ENCODE assay signal across 12 cellular contexts in the genomic region with DNA sequence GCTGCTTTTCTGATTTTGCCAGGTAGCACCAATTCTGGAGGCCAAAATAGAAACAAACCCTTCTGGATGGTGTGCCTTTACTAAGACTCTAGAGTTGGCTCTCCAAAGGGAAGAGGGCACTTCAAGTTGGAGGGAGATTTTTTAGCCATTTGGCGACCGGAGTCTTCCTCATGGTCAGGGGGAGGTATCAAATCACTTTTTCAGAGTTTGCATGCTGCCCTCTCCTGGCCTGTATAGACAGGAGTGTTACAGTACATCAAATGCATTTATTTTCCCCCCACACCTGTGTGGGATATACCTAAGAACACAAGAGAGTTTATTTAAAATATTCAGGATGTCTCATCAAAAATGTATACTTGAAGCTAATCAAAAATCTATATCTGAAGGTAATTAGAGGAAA. TPM values are rescaled to one million over a fixed set of nuclear protein-coding genes. Genes with fewer than 3 reads are reported as not detected.
DNase-seq lines count a peak whose midpoint lies in the region; ATAC-seq and TF ChIP-seq lines count a peak whose summit lies in the region.
"Had no signal": no experiment of that assay in that cellular context is flagged by ENCODE, and none has a peak within 500 bp of the region (broad histone marks: within the 10 kb centered on the region; RNA-seq: fewer than 3 reads in every experiment).

No MANE protein-coding gene starts in this region.

- H3K79me2 ChIP-seq in fibroblast of lung (ENCODE audit: control insufficient read depth, insufficient read depth, low read length) = peaks cover 12% of the 10 kb centered on the region

- no peaks in the 10 kb centered on the region for H3K27me3 ChIP-seq in fibroblast of lung (ENCODE audit: control insufficient read depth, insufficient read depth, low read length)
- no peaks in the 10 kb centered on the region for H3K27me3 ChIP-seq in thyroid gland

- H3K4me3 ChIP-seq in fibroblast of lung (replicated peaks in 1 of 4; ENCODE audit: control extremely low read depth in 1 of 4, insufficient read depth in 1 of 4, low read depth in 3 of 4, low read length in 4 of 4) = no peak overlapping the region
- no peak overlapping the region for H3K4me3 ChIP-seq in thyroid gland (replicated peaks in 1 of 3)

- H2AFZ ChIP-seq in fibroblast of lung (ENCODE audit: low read length) = no peak overlapping the region

- TF ChIP-seq POLR2A in thyroid gland (IDR thresholded peaks at IDR 0.05) = no peak

- H3K4me1 ChIP-seq in fibroblast of lung (ENCODE audit: control insufficient read depth, extremely low read depth, insufficient read depth, low read length) (no peaks in the 10 kb centered on the region), thyroid gland (no peaks in the 10 kb centered on the region)

- peak; percentile 19 to 40 for TF ChIP-seq CTCF in fibroblast of lung (conservative IDR thresholded peaks at IDR 0.05 in 1 of 2, IDR thresholded peaks at IDR 0.05 in 1 of 2; ENCODE audit: low read depth in 1 of 2, low read length in 2 of 2)
- TF ChIP-seq CTCF in thyroid gland (IDR thresholded peaks at IDR 0.05) = peak in 4 of 6 experiments; percentile 24 to 58 (median 47)

- H3K36me3 ChIP-seq in fibroblast of lung (ENCODE audit: control insufficient read depth, insufficient read depth, low read length) = no peaks in the 10 kb centered on the region
- H3K36me3 ChIP-seq in thyroid gland = no peaks in the 10 kb centered on the region

- 6 to 13% methylated on average over 2 of the region's 2 CpGs for WGBS in thyroid gland, 2 donors

- H3K9ac ChIP-seq in fibroblast of lung (ENCODE audit: insufficient read depth, low read length) = no peak overlapping the region

- DNase-seq in NK-92 treated with Interleukin-12 subunit alpha and Interleukin-12 subunit beta, amount 100 ng/mL, for 24 hours (lab: John Stamatoyannopoulos, UW) = peak; percentile 19
- DNase-seq in NK-92 (lab: John Stamatoyannopoulos, UW; ENCODE audit: unreplicated experiment) (no peak), NCI-H82 treated with DMSO at 0.1 percent for 48 hours (lab: John Stamatoyannopoulos, UW; ENCODE audit: unreplicated experiment) (peak; percentile 50), fibroblast of lung (ENCODE audit: low read depth in 2 of 2) (no peak), thyroid gland (peak; percentile 31 to 38), COLO829 (ENCODE audit: low spot score) (no peak)
- DNase-seq: activated CD4-positive, alpha-beta memory T cell treated with anti-CD3 and anti-CD28 coated beads, Interleukin-2, amount 10 ng/mL, durations not matched to agents 7 days and 5 days; islet precursor cell; stimulated activated naive CD8-positive, alpha-beta T cell treated with anti-CD3 and anti-CD28 coated beads, Interleukin-15, Interleukin-2, amounts not matched to agents 100 U/mL and 50 U/mL, for 24 hours had no signal

- intact Hi-C loops in thyroid gland (cut with DNase I) = no loop called here

- H3K27ac ChIP-seq in fibroblast of lung (ENCODE audit: insufficient read depth, low read length) = no peak overlapping the region
- H3K27ac ChIP-seq in thyroid gland = no peak overlapping the region

- no peak for ATAC-seq in GM21619 (IDR thresholded peaks at IDR 0.05; ENCODE audit: unreplicated experiment)
- ATAC-seq in HG03097 (IDR thresholded peaks at IDR 0.05; ENCODE audit: low FRiP score, unreplicated experiment) = no peak
- ATAC-seq: stimulated activated naive CD8-positive, alpha-beta T cell treated with anti-CD3 and anti-CD28 coated beads, Interleukin-15, Interleukin-2, amounts not matched to agents 100 U/mL and 50 U/mL, for 24 hours had no signal

- H3K4me2 ChIP-seq in fibroblast of lung (ENCODE audit: extremely low read depth, insufficient read depth, low read length) = peak overlapping the region; percentile 58

- H4K20me1 ChIP-seq in fibroblast of lung (ENCODE audit: control insufficient read depth, extremely low read depth, insufficient read depth, low read length) = no peaks in the 10 kb centered on the region

- H3K9me3 ChIP-seq in fibroblast of lung (ENCODE audit: control insufficient read depth, insufficient read depth, low read depth, low read length) = no peaks in the 10 kb centered on the region
- H3K9me3 ChIP-seq in thyroid gland = no peaks in the 10 kb centered on the region

RNA-seq across cellular contexts. Expression of a gene that starts 3.2 kb away (rescaled TPM):
- total RNA-seq in fibroblast of lung (4.9 and 21.1 TPM in 2 replicates), thyroid gland (1 to 10 TPM in 1 of 4 donors, under 1 TPM in 3; 0.22 to 1.2 (median 0.35) TPM)
- polyA plus RNA-seq in fibroblast of lung = 6.9 and 26.1 TPM in 2 replicates
- 6.9 and 26.9 TPM in 2 replicates for polyA plus RNA-seq in fibroblast of lung (2012)
- 2.8 and 7.7 TPM in 2 replicates for polyA minus RNA-seq in fibroblast of lung (ENCODE audit: low replicate concordance)
- polyA plus RNA-seq: CD14-positive monocyte had no signal

Comparison
In these comparisons a context has a peak if more than half of its experiments do, and no peak if none do; other contexts are left out.
1. DNase-seq: peak in NK-92 treated with Interleukin-12 subunit alpha and Interleukin-12 subunit beta, amount 100 ng/mL, for 24 hours (single experiment), NCI-H82 treated with DMSO at 0.1 percent for 48 hours (single experiment) and thyroid gland (2 of 2); none in NK-92 (single experiment), fibroblast of lung (0 of 2) and COLO829 (single experiment).